8 cellular contexts compared by ENCODE assay signal in genomic region chr3:100246999-100247398, GRCh38.
"Had no signal": no experiment of that assay in that cellular context is flagged by ENCODE, and none has a peak within 500 bp of the region (broad histone marks: within the 10 kb centered on the region; RNA-seq: fewer than 3 reads in every experiment).

No MANE protein-coding gene starts in this region.

- H3K27ac Mint-ChIP-seq: GM23338, H9, HFFc6 had no signal

- H3K4me3 Mint-ChIP-seq: GM23338, H9, HFFc6 had no signal

- H3K9me3 Mint-ChIP-seq: GM23338, HFFc6 had no signal

- ATAC-seq: GM23338, HCT116 had no signal

- DNase-seq: GM23248, GOT3, H7, H9, HCEC 1CT, HFFc6 had no signal
